ENCODE assay signal across 12 cellular contexts in genomic region chr16:49576173-49576494, GRCh38.
DNase-seq lines count a peak whose midpoint lies in the region; FAIRE-seq and TF ChIP-seq lines count a peak whose summit lies in the region.
"Had no signal": no experiment of that assay in that cellular context is flagged by ENCODE, and none has a peak within 500 bp of the region (broad histone marks: within the 10 kb centered on the region; RNA-seq: fewer than 3 reads in every experiment).

No MANE protein-coding gene starts in this region.

- peak overlapping the region in 6 of 11 experiments; percentile 13 to 70 (median 62); a peak in 9 of 22 replicates for H3K27ac ChIP-seq in BLaER1 treated with 17β-estradiol and CSF1 and Interleukin-3, amounts not matched to agents 10 nM and 100 nM
- H3K27ac ChIP-seq in H1 (ENCODE audit: low read depth, low read length) (no peak overlapping the region), spleen (peak overlapping the region in 4 of 8 donors; percentile 49 to 70 (median 64)), coronary artery (no peak overlapping the region)

- no peak for TF ChIP-seq RAD21 in H1 (IDR thresholded peaks at IDR 0.05 in 1 of 2, conservative IDR thresholded peaks at IDR 0.05 in 1 of 2; ENCODE audit: low read depth in 2 of 2, low read length in 2 of 2)

- H2BK120ac ChIP-seq in H1 (replicated peaks; ENCODE audit: low read depth, low read length), result no peak overlapping the region

- 0 out of 2 replicates have a peak overlapping the region, but pooled peaks have one; percentile 23 for H2BK12ac ChIP-seq in H1 (ENCODE audit: low read depth, low read length)

- H2BK15ac ChIP-seq in H1 (ENCODE audit: low read length), result no peak overlapping the region

- no peak overlapping the region for H3K4me3 ChIP-seq in BLaER1 treated with 17β-estradiol and CSF1 and Interleukin-3, amounts not matched to agents 10 nM and 100 nM
- H3K4me3 ChIP-seq in H1 (ENCODE audit: extremely low read depth in 1 of 4, insufficient read depth in 2 of 4, low read depth in 3 of 4, low read length in 4 of 4), result no peak overlapping the region
- no peak overlapping the region for H3K4me3 ChIP-seq in spleen
- no peak overlapping the region for H3K4me3 ChIP-seq in coronary artery

- no peak overlapping the region for H2BK20ac ChIP-seq in H1 (ENCODE audit: low read length)

- H2AFZ ChIP-seq in H1 (ENCODE audit: low read length), result no peak overlapping the region

- H4K5ac ChIP-seq in H1 (ENCODE audit: insufficient read length, low read depth, low read length), result no peak overlapping the region

- H3K79me2 ChIP-seq in H1 (ENCODE audit: control insufficient read depth in 1 of 2, insufficient read depth in 2 of 2, low read length in 2 of 2), result no peaks in the 10 kb centered on the region

- peaks cover 19 to 45% (median 39%) of the 10 kb centered on the region in 10 experiments for H3K4me1 ChIP-seq in BLaER1 treated with 17β-estradiol and CSF1 and Interleukin-3, amounts not matched to agents 10 nM and 100 nM
- H3K4me1 ChIP-seq in H1 (replicated peaks in 1 of 4; ENCODE audit: control insufficient read depth in 3 of 4, insufficient read depth in 4 of 4, low read length in 3 of 4) (peaks cover 4 to 17% (median 6%) of the 10 kb centered on the region in 4 experiments; a peak in 5 of 7 replicates), spleen (peaks cover 0 to 18% (median 14%) of the 10 kb centered on the region in 6 donors)

- peaks cover 0 to 15% (median 6%) of the 10 kb centered on the region in 11 experiments; a peak in 5 of 22 replicates for H3K36me3 ChIP-seq in BLaER1 treated with 17β-estradiol and CSF1 and Interleukin-3, amounts not matched to agents 10 nM and 100 nM
- H3K36me3 ChIP-seq in H1 (ENCODE audit: control insufficient read depth in 2 of 4, insufficient read depth in 4 of 4, low read length in 3 of 4), result no peaks in the 10 kb centered on the region
- no peaks in the 10 kb centered on the region for H3K36me3 ChIP-seq in spleen

- peak overlapping the region in 8 of 11 experiments; percentile 8 to 82 (median 78); a peak in 11 of 22 replicates for H3K4me2 ChIP-seq in BLaER1 treated with 17β-estradiol and CSF1 and Interleukin-3, amounts not matched to agents 10 nM and 100 nM
- no peak overlapping the region for H3K4me2 ChIP-seq in H1 (ENCODE audit: insufficient read depth in 1 of 2, low read depth in 2 of 2, low read length in 2 of 2)

- TF ChIP-seq CTCF in H1 (IDR thresholded peaks at IDR 0.05; ENCODE audit: control extremely low read depth in 1 of 3, insufficient read depth in 1 of 3, low read depth in 1 of 3, low read length in 3 of 3) (no peak), spleen (IDR thresholded peaks at IDR 0.05 in 8 of 11, conservative IDR thresholded peaks at IDR 0.05 in 3 of 11) (no peak), coronary artery (IDR thresholded peaks at IDR 0.05) (no peak)

- H4K20me1 ChIP-seq in BLaER1 treated with 17β-estradiol and CSF1 and Interleukin-3, amounts not matched to agents 10 nM and 100 nM, result peaks cover 0 to 6% (median 0%) of the 10 kb centered on the region in 11 experiments; a peak in 2 of 22 replicates
- H4K20me1 ChIP-seq in H1 (replicated peaks in 1 of 2; ENCODE audit: control insufficient read depth in 1 of 2, insufficient read depth in 2 of 2, low read length in 2 of 2), result peaks cover 0 to 2% of the 10 kb centered on the region in 2 experiments

- H3K79me1 ChIP-seq in H1 (ENCODE audit: low read depth, low read length), result no peaks in the 10 kb centered on the region

- H3K9ac ChIP-seq in BLaER1 treated with 17β-estradiol and CSF1 and Interleukin-3, amounts not matched to agents 10 nM and 100 nM, result no peak overlapping the region
- no peak overlapping the region for H3K9ac ChIP-seq in H1 (replicated peaks in 1 of 4; ENCODE audit: extremely low read depth in 1 of 4, low read depth in 3 of 4, low read length in 3 of 4)

- no peak overlapping the region for H2BK5ac ChIP-seq in H1 (ENCODE audit: low read depth, low read length)

- no peak for FAIRE-seq in H1 (lab: Jason Lieb, UNC)

- H3K23ac ChIP-seq in H1 (ENCODE audit: insufficient read length), result no peak overlapping the region

- no peak overlapping the region for H4K91ac ChIP-seq in H1 (replicated peaks; ENCODE audit: insufficient read length, low read length)

- TF ChIP-seq EP300 in H1 (IDR thresholded peaks at IDR 0.05; ENCODE audit: borderline replicate concordance in 1 of 2, low read depth in 2 of 2, low read length in 2 of 2), result no peak

- no peak overlapping the region for H2AK5ac ChIP-seq in H1 (ENCODE audit: low read depth, low read length)

- CTCF ChIA-PET in H1 (lab: Charles Lee; ENCODE audit: partially characterized antibody), result interaction anchor here (1.1 to 5.2 kb wide), 4 partner anchors 13 to 21 kb away, joined by 3 to 30 read pairs (median 24); no protein-coding TSS in a partner anchor

- intact Hi-C loops in posterior vena cava (cut with DNase I) (no loop called here), spleen (cut with DNase I; ENCODE audit: low total_unique reads) (no loop called here)

- 0 out of 2 replicates have a peak overlapping the region, but pooled peaks have one; percentile 15 for H3K18ac ChIP-seq in H1 (ENCODE audit: extremely low read depth, low read length)

- WGBS in H1 (ENCODE audit: extremely low coverage in 1 of 2, insufficient coverage in 1 of 2, insufficient read length in 1 of 2, insufficient replicate concordance in 2 of 2, low coverage in 1 of 2, low lambda C conversion rate in 2 of 2, missing lambda C conversion rate in 1 of 2), 2 experiments, result 93% methylated on average over 4 of the region's 4 CpGs; no CpG with 5 or more reads in 1 of the 2 experiments
- WGBS in spleen, 5 donors, result 87 to 94% (median 89%) methylated on average over 3 to 4 of the region's 4 CpGs

- no peak overlapping the region for H3K4ac ChIP-seq in H1 (replicated peaks; ENCODE audit: insufficient read length, low read depth, low read length)

- TF ChIP-seq POLR2A in H1 (IDR thresholded peaks at IDR 0.05; ENCODE audit: control extremely low read depth in 1 of 2, low read depth in 2 of 2, low read length in 2 of 2), result no peak
- TF ChIP-seq POLR2A in spleen (IDR thresholded peaks at IDR 0.05), result no peak

- no peak overlapping the region for H4K8ac ChIP-seq in H1 (ENCODE audit: extremely low read depth, insufficient read depth, low read length)

- no peaks in the 10 kb centered on the region for H3K27me3 ChIP-seq in BLaER1 treated with 17β-estradiol and CSF1 and Interleukin-3, amounts not matched to agents 10 nM and 100 nM
- H3K27me3 ChIP-seq in H1 (replicated peaks in 1 of 4; ENCODE audit: control insufficient read depth in 3 of 4, extremely low read depth in 1 of 4, insufficient read depth in 3 of 4, low read length in 3 of 4) (no peaks in the 10 kb centered on the region), spleen (replicated peaks in 1 of 7) (no peaks in the 10 kb centered on the region)

- H3K23me2 ChIP-seq in H1 (ENCODE audit: low read depth, low read length), result no peaks in the 10 kb centered on the region; the same call in 1 of the 2 replicates

- H3K56ac ChIP-seq in H1 (replicated peaks; ENCODE audit: insufficient read length, low read depth, low read length), result no peak overlapping the region

- H3K14ac ChIP-seq in H1 (ENCODE audit: insufficient read length), result no peak overlapping the region

- H3K9me3 ChIP-seq in BLaER1 treated with 17β-estradiol and CSF1 and Interleukin-3, amounts not matched to agents 10 nM and 100 nM (replicated peaks in 1 of 11), result no peaks in the 10 kb centered on the region
- H3K9me3 ChIP-seq in H1 (ENCODE audit: insufficient read depth in 2 of 2, low read depth in 1 of 2, low read length in 1 of 2) (no peaks in the 10 kb centered on the region), spleen (no peaks in the 10 kb centered on the region)

- POLR2A ChIA-PET in H1 (lab: Charles Lee; ENCODE audit: partially characterized antibody), result no interaction called here

- DNase-seq in H1 (ENCODE audit: low read depth in 1 of 2, low spot score in 2 of 2), result no peak
- DNase-seq in posterior vena cava (ENCODE audit: low spot score), result peak; percentile 26
- peak; percentile 71 for DNase-seq in spleen
- DNase-seq in coronary artery (ENCODE audit: low spot score), result no peak
- DNase-seq in germinal center (ENCODE audit: low spot score), result no peak
- no peak for DNase-seq in dedifferentiated amniotic fluid mesenchymal stem cell (ENCODE audit: extremely low spot score)
- DNase-seq: 8988T; CD8-positive, alpha-beta T cell; COR-L47; DND-41; GDM1 had no signal

TF ChIP-seq in H1, 55 proteins besides CTCF, POLR2A, EP300 and RAD21:
- no peak for TF ChIP-seq PHF8 (conservative IDR thresholded peaks at IDR 0.05; ENCODE audit: low read depth, low read length)
- TF ChIP-seq EGR1 (IDR thresholded peaks at IDR 0.05; ENCODE audit: borderline replicate concordance, low read depth, low read length), result no peak
- TF ChIP-seq CREB1 (IDR thresholded peaks at IDR 0.05), result no peak

Comparison
In these comparisons a context has a peak if more than half of its experiments do, and no peak if none do; other contexts are left out.
1. H3K27ac ChIP-seq: peak in BLaER1 treated with 17β-estradiol and CSF1 and Interleukin-3, amounts not matched to agents 10 nM and 100 nM (6 of 11); none in H1 (single experiment) and coronary artery (0 of 2).
2. H3K4me2 ChIP-seq: peak in BLaER1 treated with 17β-estradiol and CSF1 and Interleukin-3, amounts not matched to agents 10 nM and 100 nM (8 of 11); none in H1 (0 of 2).
3. DNase-seq: peak in posterior vena cava (single experiment) and spleen (single experiment); none in H1 (0 of 2), coronary artery (single experiment), germinal center (single experiment) and dedifferentiated amniotic fluid mesenchymal stem cell (single experiment).